ENCODE assay signal across 1 cellular context in the genomic region with DNA sequence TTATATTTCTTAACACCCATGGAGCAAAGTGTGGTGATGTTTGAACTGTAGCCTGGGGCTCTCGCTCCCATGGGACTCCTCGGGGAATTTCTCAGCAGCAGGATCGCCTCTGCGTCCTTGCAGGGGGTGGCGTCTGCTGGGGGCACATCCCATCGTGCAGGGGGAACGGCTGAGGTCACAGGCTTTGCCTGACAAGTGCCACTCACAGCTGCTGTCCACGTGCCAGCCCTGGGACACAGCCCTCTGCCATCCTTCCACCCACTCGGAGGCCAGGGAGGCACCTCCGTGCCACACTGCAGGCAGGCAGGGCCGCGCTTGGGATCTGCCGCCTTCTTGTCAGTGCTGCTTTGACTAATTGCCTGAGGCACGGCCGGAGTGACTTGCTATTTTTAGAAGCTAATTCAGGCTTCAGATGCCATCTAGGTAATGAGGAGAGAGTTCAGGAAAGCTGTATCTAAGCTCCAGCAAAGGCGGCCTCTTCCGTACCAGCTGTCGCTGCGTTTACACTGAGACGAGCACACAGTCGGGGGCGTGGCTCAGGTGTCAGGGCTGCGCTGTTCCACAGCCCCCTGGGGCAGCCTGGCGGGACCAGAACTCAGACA.
TF ChIP-seq lines count a peak whose summit lies in the region.

No MANE protein-coding gene starts in this region.

TF ChIP-seq in IMR-90, 13 proteins besides CTCF, POLR2A, EP300 and RAD21 (continued from another document):
- TF ChIP-seq, protein P1, sequence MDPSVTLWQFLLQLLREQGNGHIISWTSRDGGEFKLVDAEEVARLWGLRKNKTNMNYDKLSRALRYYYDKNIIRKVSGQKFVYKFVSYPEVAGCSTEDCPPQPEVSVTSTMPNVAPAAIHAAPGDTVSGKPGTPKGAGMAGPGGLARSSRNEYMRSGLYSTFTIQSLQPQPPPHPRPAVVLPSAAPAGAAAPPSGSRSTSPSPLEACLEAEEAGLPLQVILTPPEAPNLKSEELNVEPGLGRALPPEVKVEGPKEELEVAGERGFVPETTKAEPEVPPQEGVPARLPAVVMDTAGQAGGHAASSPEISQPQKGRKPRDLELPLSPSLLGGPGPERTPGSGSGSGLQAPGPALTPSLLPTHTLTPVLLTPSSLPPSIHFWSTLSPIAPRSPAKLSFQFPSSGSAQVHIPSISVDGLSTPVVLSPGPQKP (IDR thresholded peaks at IDR 0.05; ENCODE audit: borderline replicate concordance, low read depth, low read length), result no peak
TF ChIP-seq in IMR-90: peak in this region for 0.
